In the genomic region with DNA sequence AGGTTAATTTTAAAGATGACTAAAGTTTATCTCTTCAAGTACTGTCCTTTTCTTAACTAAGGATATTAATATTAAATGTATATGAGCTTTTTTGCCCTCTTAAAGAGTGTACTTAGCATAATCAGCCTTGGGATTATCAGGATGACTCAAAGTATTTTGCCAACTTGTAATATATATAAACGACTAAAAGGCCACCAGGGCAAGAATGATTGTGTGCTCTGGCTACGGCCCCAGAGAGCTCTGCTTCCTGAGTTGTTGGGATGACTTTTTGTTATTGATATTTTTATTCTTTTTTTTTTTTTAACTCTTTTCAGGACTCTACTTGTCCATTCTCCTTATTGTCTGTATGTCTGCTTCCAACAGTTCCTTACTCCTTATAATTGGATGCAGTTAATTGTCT, we compare ENCODE assay signal across 1 cellular context.
TF ChIP-seq lines count a peak whose summit lies in the region.

No MANE protein-coding gene starts in this region.

TF ChIP-seq in IMR-90, 13 proteins besides CTCF, POLR2A, EP300 and RAD21 (continued from another document):
- TF ChIP-seq RCOR1 (IDR thresholded peaks at IDR 0.05; ENCODE audit: insufficient replicate concordance, low read length), result no peak
- no peak for TF ChIP-seq RFX5 (IDR thresholded peaks at IDR 0.05; ENCODE audit: low read depth, low read length)
- TF ChIP-seq, protein P1, sequence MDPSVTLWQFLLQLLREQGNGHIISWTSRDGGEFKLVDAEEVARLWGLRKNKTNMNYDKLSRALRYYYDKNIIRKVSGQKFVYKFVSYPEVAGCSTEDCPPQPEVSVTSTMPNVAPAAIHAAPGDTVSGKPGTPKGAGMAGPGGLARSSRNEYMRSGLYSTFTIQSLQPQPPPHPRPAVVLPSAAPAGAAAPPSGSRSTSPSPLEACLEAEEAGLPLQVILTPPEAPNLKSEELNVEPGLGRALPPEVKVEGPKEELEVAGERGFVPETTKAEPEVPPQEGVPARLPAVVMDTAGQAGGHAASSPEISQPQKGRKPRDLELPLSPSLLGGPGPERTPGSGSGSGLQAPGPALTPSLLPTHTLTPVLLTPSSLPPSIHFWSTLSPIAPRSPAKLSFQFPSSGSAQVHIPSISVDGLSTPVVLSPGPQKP (IDR thresholded peaks at IDR 0.05; ENCODE audit: borderline replicate concordance, low read depth, low read length), result no peak
- no peak for TF ChIP-seq BHLHE40 (IDR thresholded peaks at IDR 0.05; ENCODE audit: low read depth, low read length)
- no peak for TF ChIP-seq MXI1 (IDR thresholded peaks at IDR 0.05; ENCODE audit: borderline replicate concordance, low read depth, low read length)
- TF ChIP-seq MAZ (IDR thresholded peaks at IDR 0.05; ENCODE audit: borderline replicate concordance, low read depth, low read length), result no peak
- TF ChIP-seq MAFK (IDR thresholded peaks at IDR 0.05; ENCODE audit: low read depth, low read length), result no peak
- no peak for TF ChIP-seq FOS (IDR thresholded peaks at IDR 0.05; ENCODE audit: low read depth, low read length)
- TF ChIP-seq CHD1 (IDR thresholded peaks at IDR 0.05; ENCODE audit: low read depth, low read length), result no peak
TF ChIP-seq in IMR-90: peak in this region for 0.
